Comparison of ENCODE assay signal across 8 cellular contexts in the genomic region with DNA sequence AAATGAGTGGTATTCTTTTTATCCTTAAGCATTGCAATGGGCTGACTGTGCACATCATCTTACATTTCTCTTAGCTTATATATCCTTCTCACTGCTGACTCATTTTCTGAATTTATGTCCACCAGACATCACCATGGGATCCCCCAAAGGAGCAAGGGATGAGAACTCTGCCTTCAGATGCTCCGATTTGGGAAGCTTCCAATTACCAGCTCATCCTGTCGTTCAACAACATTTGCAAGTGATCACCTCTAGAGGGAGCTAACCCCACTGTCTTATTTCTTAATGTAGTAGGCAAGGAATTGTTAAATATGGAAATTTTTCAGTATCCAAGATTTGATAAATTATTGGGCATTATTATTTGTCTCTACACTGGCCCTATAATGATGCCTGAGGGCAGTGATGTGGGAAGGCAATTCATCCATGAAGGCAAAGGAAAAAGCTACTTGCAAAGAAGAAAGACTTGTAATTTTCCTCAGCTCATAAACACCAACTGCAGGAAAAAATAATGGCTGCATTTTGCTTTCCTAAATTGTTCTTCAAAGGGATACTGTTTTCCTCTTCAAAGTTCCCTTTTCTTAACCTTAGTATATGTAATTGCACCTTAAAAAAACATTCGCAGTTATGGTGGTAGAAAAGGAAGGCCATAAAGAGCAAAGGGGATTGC.
DNase-seq lines count a peak whose midpoint lies in the region; ATAC-seq and TF ChIP-seq lines count a peak whose summit lies in the region.

No MANE protein-coding gene starts in this region.

- in situ Hi-C loops in HAP-1 (cut with MboI; ENCODE audit: low sequenced_read_pairs), result no loop called here
- in situ Hi-C loops in SK-MEL-5 (cut with HindIII; ENCODE audit: low pct_unique_long_range_greater_than_20kb, low sequenced_read_pairs), result no loop called here

- H3K27me3 ChIP-seq in HAP-1 (ENCODE audit: low read depth), result 0 out of 2 replicates have a peak, but pooled peaks cover 2% of the 10 kb centered on the region
- no peaks in the 10 kb centered on the region for H3K27me3 ChIP-seq in gastroesophageal sphincter
- H3K27me3 ChIP-seq in upper lobe of left lung, result no peaks in the 10 kb centered on the region

- TF ChIP-seq CTCF in gastroesophageal sphincter (IDR thresholded peaks at IDR 0.05) (peak; percentile 22 to 59 (median 48)), upper lobe of left lung (IDR thresholded peaks at IDR 0.05) (peak in 5 of 6 experiments; percentile 17 to 29 (median 23))

- no peak overlapping the region for H3K4me3 ChIP-seq in HAP-1
- H3K4me3 ChIP-seq in gastroesophageal sphincter, result no peak overlapping the region
- H3K4me3 ChIP-seq in upper lobe of left lung, result no peak overlapping the region

- no peak overlapping the region for H3K27ac ChIP-seq in gastroesophageal sphincter
- H3K27ac ChIP-seq in upper lobe of left lung, result no peak overlapping the region

- H3K9me3 ChIP-seq in HAP-1 (no peaks in the 10 kb centered on the region), gastroesophageal sphincter (no peaks in the 10 kb centered on the region), upper lobe of left lung (no peaks in the 10 kb centered on the region)

- 31% methylated on average over 3 of the region's 3 CpGs for WGBS in gastroesophageal sphincter (ENCODE audit: low coverage in 1 of 2), 2 donors
- WGBS in upper lobe of left lung, 2 donors, result 46% methylated on average over 3 of the region's 3 CpGs

- H3K4me1 ChIP-seq in HAP-1 (no peaks in the 10 kb centered on the region), gastroesophageal sphincter (no peaks in the 10 kb centered on the region), upper lobe of left lung (no peaks in the 10 kb centered on the region)

- TF ChIP-seq EP300 in gastroesophageal sphincter (IDR thresholded peaks at IDR 0.05) (no peak), upper lobe of left lung (IDR thresholded peaks at IDR 0.05) (no peak)

- H3K36me3 ChIP-seq in HAP-1 (replicated peaks), result no peaks in the 10 kb centered on the region
- H3K36me3 ChIP-seq in gastroesophageal sphincter, result no peaks in the 10 kb centered on the region
- no peaks in the 10 kb centered on the region for H3K36me3 ChIP-seq in upper lobe of left lung

- TF ChIP-seq POLR2A in gastroesophageal sphincter (IDR thresholded peaks at IDR 0.05) (no peak), upper lobe of left lung (IDR thresholded peaks at IDR 0.05) (no peak)

- ATAC-seq in gastroesophageal sphincter (no peak), upper lobe of left lung (ENCODE audit: low FRiP score in 2 of 2) (peak in 1 of 2 donors; percentile 57), HG02981 (IDR thresholded peaks at IDR 0.05; ENCODE audit: unreplicated experiment) (no peak), Right ventricle myocardium superior (ENCODE audit: poor library complexity) (no peak)

- intact Hi-C loops in Right ventricle myocardium superior (cut with DNase I), result no loop called here

- peak; percentile 58 for DNase-seq in DMS53 (lab: John Stamatoyannopoulos, UW)
- DNase-seq in HAP-1 (ENCODE audit: low spot score in 2 of 2), result peak; percentile 18 to 36
- DNase-seq in SK-MEL-5 (ENCODE audit: low read depth, low spot score), result peak; percentile 64
- DNase-seq in upper lobe of left lung, result no peak
- DNase-seq in GOT3 (lab: John Stamatoyannopoulos, UW), result no peak
- no peak for DNase-seq in Right ventricle myocardium superior

Comparison
In these comparisons a context has a peak if more than half of its experiments do, and no peak if none do; other contexts are left out.
1. DNase-seq: peak in DMS53 (single experiment), HAP-1 (2 of 2) and SK-MEL-5 (single experiment); none in upper lobe of left lung (0 of 2), GOT3 (single experiment) and Right ventricle myocardium superior (single experiment).